In genomic region chr2:17979707-17980106, GRCh38 we compare ENCODE assay signal across 24 cellular contexts.
DNase-seq lines count a peak whose midpoint lies in the region; TF ChIP-seq lines count a peak whose summit lies in the region.
"Had no signal": no experiment of that assay in that cellular context is flagged by ENCODE, and none has a peak within 500 bp of the region (broad histone marks: within the 10 kb centered on the region; RNA-seq: fewer than 3 reads in every experiment).

No MANE protein-coding gene starts in this region.

- peak overlapping the region; percentile 94 for H3K27ac ChIP-seq in smooth muscle cell (ENCODE audit: low read depth)
- no peak overlapping the region for H3K27ac ChIP-seq in WERI-Rb-1
- H3K27ac ChIP-seq: epithelial cell of prostate, left ventricle myocardium inferior, neural progenitor cell, PC-9, prostate gland, tibial nerve had no signal

- DNase-seq in GM03348 (ENCODE audit: low spot score) = peak; percentile 71
- DNase-seq in RPMI7951 (ENCODE audit: low read depth) = peak; percentile 13
- DNase-seq in fibroblast of mammary gland (ENCODE audit: low read depth) = peak; percentile 72
- DNase-seq in smooth muscle cell (lab: John Stamatoyannopoulos, UW; ENCODE audit: unreplicated experiment) = no peak
- no peak for DNase-seq in MV-4-11 (lab: John Stamatoyannopoulos, UW)
- DNase-seq in NCI-H1092 (lab: John Stamatoyannopoulos, UW) = no peak
- no peak for DNase-seq in WERI-Rb-1
- DNase-seq: activated CD4-positive, alpha-beta memory T cell treated with anti-CD3 and anti-CD28 coated beads for 36 hours; activated gamma-delta T cell; BE2C; Caco-2; left ventricle myocardium inferior; NCI-H1930; NCI-H2227 treated with DMSO at 0.1 percent for 48 hours; PC-9; small intestine; stimulated activated CD4-positive, alpha-beta T cell treated with anti-CD3 and anti-CD28 coated beads, Interleukin-2, amount 100 ng/mL, for 48 hours; stimulated activated naive CD8-positive, alpha-beta T cell treated with anti-CD3 and anti-CD28 coated beads, Interleukin-15, Interleukin-2, amounts not matched to agents 100 U/mL and 50 U/mL, for 24 hours; T-helper 17 cell had no signal

- H3K4me3 ChIP-seq in fibroblast of mammary gland (ENCODE audit: control insufficient read depth, low read depth, low read length) (no peak overlapping the region), smooth muscle cell (no peak overlapping the region), WERI-Rb-1 (ENCODE audit: low read depth, low read length) (no peak overlapping the region)
- H3K4me3 ChIP-seq: K562, left ventricle myocardium inferior, neural progenitor cell, PC-9, prostate gland, tibial nerve had no signal

- H3K4me2 ChIP-seq in smooth muscle cell = no peak overlapping the region
- H3K4me2 ChIP-seq: neural progenitor cell, PC-9 had no signal

- peaks cover 10% of the 10 kb centered on the region for H3F3A ChIP-seq in smooth muscle cell (ENCODE audit: low read depth)

- no peak overlapping the region for H2AFZ ChIP-seq in smooth muscle cell (ENCODE audit: low read depth)
- H2AFZ ChIP-seq: neural progenitor cell, PC-9 had no signal

- no peaks in the 10 kb centered on the region for H3K27me3 ChIP-seq in smooth muscle cell (ENCODE audit: low read depth)
- H3K27me3 ChIP-seq in WERI-Rb-1 (ENCODE audit: insufficient read depth, low read depth, severe bottlenecking) = no peaks in the 10 kb centered on the region
- H3K27me3 ChIP-seq: BE2C, neural progenitor cell, tibial nerve had no signal

- H4K20me1 ChIP-seq in smooth muscle cell (ENCODE audit: low read depth) = no peaks in the 10 kb centered on the region

- H3K9ac ChIP-seq in smooth muscle cell (ENCODE audit: low read depth) = no peak overlapping the region
- H3K9ac ChIP-seq: neural progenitor cell had no signal

- H3K4me1 ChIP-seq in smooth muscle cell (ENCODE audit: low read depth) = peaks cover 4% of the 10 kb centered on the region
- H3K4me1 ChIP-seq: BE2C, Caco-2, prostate gland had no signal

- H3K79me2 ChIP-seq in smooth muscle cell (ENCODE audit: low read depth) = no peaks in the 10 kb centered on the region

- no peaks in the 10 kb centered on the region for H3K9me3 ChIP-seq in smooth muscle cell (replicated peaks; ENCODE audit: low read depth)
- peaks cover 6% of the 10 kb centered on the region for H3K9me3 ChIP-seq in WERI-Rb-1 (ENCODE audit: severe bottlenecking)
- H3K9me3 ChIP-seq: BE2C, Caco-2, left ventricle myocardium inferior, prostate gland, tibial nerve had no signal

- no peaks in the 10 kb centered on the region for H3K36me3 ChIP-seq in smooth muscle cell (ENCODE audit: low read depth)
- H3K36me3 ChIP-seq in WERI-Rb-1 = no peaks in the 10 kb centered on the region
- H3K36me3 ChIP-seq: BE2C, left ventricle myocardium inferior, neural progenitor cell, prostate gland, tibial nerve had no signal

- TF ChIP-seq CTCF in fibroblast of mammary gland (conservative IDR thresholded peaks at IDR 0.05; ENCODE audit: control insufficient read depth, insufficient read depth, low read depth, low read length) (no peak), smooth muscle cell (IDR thresholded peaks at IDR 0.05; ENCODE audit: borderline replicate concordance, insufficient read depth, poor library complexity, severe bottlenecking) (no peak), WERI-Rb-1 (IDR thresholded peaks at IDR 0.05; ENCODE audit: low read depth, low read length) (no peak)

Comparison
In these comparisons a context has a peak if more than half of its experiments do, and no peak if none do; other contexts are left out.
1. DNase-seq: peak in GM03348 (single experiment), RPMI7951 (single experiment) and fibroblast of mammary gland (single experiment); none in smooth muscle cell (single experiment), MV-4-11 (single experiment), NCI-H1092 (single experiment) and WERI-Rb-1 (single experiment).